ENCODE assay signal across 1 cellular context in the genomic region with DNA sequence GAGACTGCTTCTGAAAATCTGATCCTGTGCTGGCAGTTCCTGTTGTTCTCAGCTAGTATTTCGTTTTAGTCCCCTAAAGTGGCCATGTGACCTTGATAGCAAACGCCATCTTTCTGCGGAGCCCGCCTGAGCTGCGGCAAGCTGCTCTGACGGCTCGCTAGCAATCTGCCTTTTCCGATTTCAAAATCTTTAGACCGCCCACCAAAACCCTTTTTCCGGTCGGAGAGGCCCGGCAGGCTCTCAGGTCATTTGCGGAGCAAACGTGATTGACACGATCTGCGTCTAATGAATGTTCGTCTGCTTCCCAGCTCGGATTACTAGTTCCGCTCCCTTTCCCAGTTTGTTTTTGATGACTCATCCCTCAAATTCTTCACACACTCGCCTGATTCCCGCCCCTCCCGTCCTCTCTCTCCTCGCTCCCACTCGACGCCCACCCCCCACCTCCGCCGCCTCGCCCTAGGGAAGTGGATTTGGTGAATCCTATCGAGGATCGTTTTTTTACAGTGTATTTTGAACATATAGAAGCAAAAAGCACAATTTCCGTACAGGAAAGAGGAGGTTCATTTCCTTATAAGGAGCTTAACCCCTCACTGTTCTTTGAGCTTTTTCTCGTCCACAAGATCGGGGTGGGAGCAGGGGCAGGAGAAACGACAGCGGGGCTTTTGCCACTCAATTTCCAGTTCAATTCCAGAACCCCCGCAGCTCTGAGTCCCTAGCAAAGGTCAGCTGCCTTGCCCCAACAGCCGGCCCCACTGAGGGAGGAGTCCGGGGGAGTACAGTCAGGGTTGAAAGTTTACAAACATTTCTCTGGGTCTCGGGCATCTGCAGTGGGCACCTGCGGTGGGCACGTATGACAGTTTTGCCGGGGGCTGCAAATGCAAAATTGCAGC.
TF ChIP-seq lines count a peak whose summit lies in the region.

No MANE protein-coding gene starts in this region.

TF ChIP-seq in K562, 482 proteins besides CTCF, POLR2A, EP300 and RAD21 (continued from another document and continues in another):
- TF ChIP-seq RREB1 (CRISPR knock-in tag; IDR thresholded peaks at IDR 0.05) (no peak), ZC3H11A (IDR thresholded peaks at IDR 0.05; ENCODE audit: low read depth, low read length) (no peak), ZNF589 (CRISPR knock-in tag; IDR thresholded peaks at IDR 0.05; ENCODE audit: low read depth) (no peak), ZNF282 (CRISPR knock-in tag; IDR thresholded peaks at IDR 0.05) (no peak), EGR1 (conservative IDR thresholded peaks at IDR 0.05) (peak; percentile 86), BRD4 (IDR thresholded peaks at IDR 0.05) (peak; percentile 74; the same call in 1 of the 2 replicates), IRF1 (CRISPR knock-in tag; IDR thresholded peaks at IDR 0.05; ENCODE audit: borderline replicate concordance) (no peak), COPS2 (conservative IDR thresholded peaks at IDR 0.05) (no peak), ELF1 (tag; IDR thresholded peaks at IDR 0.05) (no peak; the same call in 1 of the 2 replicates), ZFP1 (CRISPR knock-in tag; IDR thresholded peaks at IDR 0.05) (no peak), ZNF395 (CRISPR knock-in tag; IDR thresholded peaks at IDR 0.05) (peak; percentile 84), GMEB1 (CRISPR knock-in tag; IDR thresholded peaks at IDR 0.05) (no peak), SNIP1 (IDR thresholded peaks at IDR 0.05; ENCODE audit: low read depth) (no peak), TCF3 (CRISPR knock-in tag; IDR thresholded peaks at IDR 0.05) (no peak), HES1 (IDR thresholded peaks at IDR 0.05; ENCODE audit: low read depth) (no peak), GTF2E2 (tag; IDR thresholded peaks at IDR 0.05) (peak; percentile 91), TRIM25 (IDR thresholded peaks at IDR 0.05; ENCODE audit: borderline replicate concordance) (no peak), ZNF583 (CRISPR knock-in tag; IDR thresholded peaks at IDR 0.05) (no peak), EP400 (IDR thresholded peaks at IDR 0.05) (peak; percentile 95), ZNF24 (IDR thresholded peaks at IDR 0.05) (no peak), ZFP36 (IDR thresholded peaks at IDR 0.05; ENCODE audit: low read depth, low read length, partially characterized antibody) (no peak), HNRNPLL (IDR thresholded peaks at IDR 0.05; ENCODE audit: low read depth, low read length, poor library complexity, severe bottlenecking) (no peak), PRDM10 (IDR thresholded peaks at IDR 0.05; ENCODE audit: partially characterized antibody) (no peak), CBX1 (IDR thresholded peaks at IDR 0.05; ENCODE audit: low read depth) (no peak), ZZZ3 (IDR thresholded peaks at IDR 0.05) (no peak), ILK (tag; IDR thresholded peaks at IDR 0.05; ENCODE audit: borderline replicate concordance, low read depth) (no peak), FOXO4 (CRISPR knock-in tag; IDR thresholded peaks at IDR 0.05) (no peak), ZNF274 (IDR thresholded peaks at IDR 0.05; ENCODE audit: borderline replicate concordance, low read depth, low read length) (no peak), TFAM (CRISPR knock-in tag; conservative IDR thresholded peaks at IDR 0.05) (no peak)
- TF ChIP-seq, protein P1, sequence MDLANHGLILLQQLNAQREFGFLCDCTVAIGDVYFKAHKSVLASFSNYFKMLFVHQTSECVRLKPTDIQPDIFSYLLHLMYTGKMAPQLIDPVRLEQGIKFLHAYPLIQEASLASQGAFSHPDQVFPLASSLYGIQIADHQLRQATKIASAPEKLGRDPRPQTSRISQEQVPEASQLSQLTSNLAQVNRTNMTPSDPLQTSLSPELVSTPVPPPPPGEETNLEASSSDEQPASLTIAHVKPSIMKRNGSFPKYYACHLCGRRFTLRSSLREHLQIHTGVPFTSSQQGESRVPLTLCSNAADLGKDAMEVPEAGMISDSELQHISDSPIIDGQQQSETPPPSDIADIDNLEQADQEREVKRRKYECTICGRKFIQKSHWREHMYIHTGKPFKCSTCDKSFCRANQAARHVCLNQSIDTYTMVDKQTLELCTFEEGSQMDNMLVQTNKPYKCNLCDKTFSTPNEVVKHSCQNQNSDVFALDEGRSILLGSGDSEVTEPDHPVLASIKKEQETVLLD (IDR thresholded peaks at IDR 0.05): no peak
- TF ChIP-seq, protein P2, sequence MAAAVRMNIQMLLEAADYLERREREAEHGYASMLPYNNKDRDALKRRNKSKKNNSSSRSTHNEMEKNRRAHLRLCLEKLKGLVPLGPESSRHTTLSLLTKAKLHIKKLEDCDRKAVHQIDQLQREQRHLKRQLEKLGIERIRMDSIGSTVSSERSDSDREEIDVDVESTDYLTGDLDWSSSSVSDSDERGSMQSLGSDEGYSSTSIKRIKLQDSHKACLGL (CRISPR knock-in tag; IDR thresholded peaks at IDR 0.05; ENCODE audit: borderline replicate concordance, poor library complexity, severe bottlenecking): peak; percentile 23
- TF ChIP-seq, protein P3, sequence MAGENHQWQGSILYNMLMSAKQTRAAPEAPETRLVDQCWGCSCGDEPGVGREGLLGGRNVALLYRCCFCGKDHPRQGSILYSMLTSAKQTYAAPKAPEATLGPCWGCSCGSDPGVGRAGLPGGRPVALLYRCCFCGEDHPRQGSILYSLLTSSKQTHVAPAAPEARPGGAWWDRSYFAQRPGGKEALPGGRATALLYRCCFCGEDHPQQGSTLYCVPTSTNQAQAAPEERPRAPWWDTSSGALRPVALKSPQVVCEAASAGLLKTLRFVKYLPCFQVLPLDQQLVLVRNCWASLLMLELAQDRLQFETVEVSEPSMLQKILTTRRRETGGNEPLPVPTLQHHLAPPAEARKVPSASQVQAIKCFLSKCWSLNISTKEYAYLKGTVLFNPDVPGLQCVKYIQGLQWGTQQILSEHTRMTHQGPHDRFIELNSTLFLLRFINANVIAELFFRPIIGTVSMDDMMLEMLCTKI (IDR thresholded peaks at IDR 0.05; ENCODE audit: partially characterized antibody): no peak
